16 cellular contexts compared by ENCODE assay signal in genomic region chr4:94430416-94430815, GRCh38. TPM values are rescaled to one million over a fixed set of nuclear protein-coding genes. Genes with fewer than 3 reads are reported as not detected.
DNase-seq lines count a peak whose midpoint lies in the region; ATAC-seq and TF ChIP-seq lines count a peak whose summit lies in the region.
"Had no signal": no experiment of that assay in that cellular context is flagged by ENCODE, and none has a peak within 500 bp of the region (broad histone marks: within the 10 kb centered on the region; RNA-seq: fewer than 3 reads in every experiment).

No MANE protein-coding gene starts in this region.

- peaks cover 3 to 5% of the 10 kb centered on the region in 2 donors for H3K27me3 Mint-ChIP-seq in CD4-positive, alpha-beta memory T cell

- H3K27ac ChIP-seq in HEK293 (ENCODE audit: extremely low read depth, low read depth, low read length) (no peak overlapping the region), VCaP (peak overlapping the region; percentile 93), trophoblast cell (ENCODE audit: low read depth, low read length) (no peak overlapping the region)
- H3K27ac ChIP-seq in CD4-positive, alpha-beta memory T cell (ENCODE audit: low read depth, low read length), result no peak overlapping the region
- H3K27ac ChIP-seq: A549, C4-2B had no signal

- WGBS in trophoblast cell (ENCODE audit: extremely low coverage, insufficient coverage, insufficient read length), result no CpG with 5 or more reads among the region's 6 CpGs

- peaks cover 5 to 23% (median 15%) of the 10 kb centered on the region in 8 donors for H3K9me3 Mint-ChIP-seq in CD4-positive, alpha-beta memory T cell

- intact Hi-C loops in CD4-positive, alpha-beta memory T cell (cut with micrococcal nuclease), result no loop called here

- H2AFZ ChIP-seq in trophoblast cell (ENCODE audit: insufficient read depth, low read length, poor library complexity), result no peak overlapping the region

- no peak overlapping the region for H2AK5ac ChIP-seq in trophoblast cell (ENCODE audit: low read length)

- no peak overlapping the region for H3K27ac Mint-ChIP-seq in CD4-positive, alpha-beta memory T cell
- H3K27ac Mint-ChIP-seq: CD8-positive, alpha-beta T cell had no signal

- DNase-seq in trophoblast cell (peak; percentile 51 to 93), SIG-M5 (lab: John Stamatoyannopoulos, UW) (no peak)
- DNase-seq in CD4-positive, alpha-beta memory T cell, result no peak
- DNase-seq: BE2C; CD8-positive, alpha-beta T cell; COR-L47; DMS153; DMS79 treated with DMSO at 0.1 percent for 48 hours; GF-D8; H7 had no signal

- CTCF ChIA-PET in HEK293 (lab: Yijun Ruan, JAX), result interaction anchor here (0.5 to 1.7 kb wide), 2 partner anchors 23 to 666 kb away, joined by 3 to 5 read pairs; no protein-coding TSS in a partner anchor
- CTCF ChIA-PET in CD4-positive, alpha-beta memory T cell (lab: Charles Lee; ENCODE audit: partially characterized antibody), result interaction anchor here (0.8 to 2.0 kb wide), 2 partner anchors 8 to 23 kb away, joined by 3 to 7 read pairs; no protein-coding TSS in a partner anchor

- no peak overlapping the region for H4K8ac ChIP-seq in trophoblast cell (ENCODE audit: low read depth, low read length)

- peaks cover 0 to 1% of the 10 kb centered on the region in 2 donors for H3K36me3 Mint-ChIP-seq in CD4-positive, alpha-beta memory T cell
- H3K36me3 Mint-ChIP-seq: CD8-positive, alpha-beta T cell had no signal

- POLR2A ChIA-PET in HEK293 (lab: Yijun Ruan, JAX), result no interaction called here
- POLR2A ChIA-PET in CD4-positive, alpha-beta memory T cell (lab: Charles Lee; ENCODE audit: partially characterized antibody), result no interaction called here

- H3K79me1 ChIP-seq in trophoblast cell (ENCODE audit: low read length), result no peaks in the 10 kb centered on the region

- H3K4me3 Mint-ChIP-seq in CD4-positive, alpha-beta memory T cell, result no peak overlapping the region
- H3K4me3 Mint-ChIP-seq: CD8-positive, alpha-beta T cell had no signal

- no peak for ATAC-seq in GM21619 (IDR thresholded peaks at IDR 0.05; ENCODE audit: unreplicated experiment)
- ATAC-seq in GM21423 (IDR thresholded peaks at IDR 0.05; ENCODE audit: unreplicated experiment), result no peak
- ATAC-seq: A549; CD8-positive, alpha-beta T cell had no signal

- H4K12ac ChIP-seq in trophoblast cell (ENCODE audit: low read depth, low read length), result no peak overlapping the region

- H2BK120ac ChIP-seq in trophoblast cell (ENCODE audit: insufficient read depth, low read length, poor library complexity), result no peak overlapping the region

- H3K4me1 ChIP-seq in HEK293 (ENCODE audit: control insufficient read depth, insufficient read depth, low read length), result no peaks in the 10 kb centered on the region
- H3K4me1 ChIP-seq in trophoblast cell (ENCODE audit: control insufficient read depth in 1 of 2, insufficient read depth in 2 of 2, low read length in 2 of 2), result no peaks in the 10 kb centered on the region
- no peaks in the 10 kb centered on the region for H3K4me1 ChIP-seq in CD4-positive, alpha-beta memory T cell (ENCODE audit: insufficient read depth, low read length)
- H3K4me1 ChIP-seq: A549, BE2C had no signal

- no peaks in the 10 kb centered on the region for H3K27me3 ChIP-seq in trophoblast cell (ENCODE audit: insufficient read depth, low read length)
- H3K27me3 ChIP-seq in CD4-positive, alpha-beta memory T cell (ENCODE audit: insufficient read depth, low read length), result no peaks in the 10 kb centered on the region
- H3K27me3 ChIP-seq: BE2C had no signal

- H3K9me3 ChIP-seq in HEK293 (ENCODE audit: control insufficient read depth, insufficient read depth, low read depth, low read length) (no peaks in the 10 kb centered on the region), trophoblast cell (ENCODE audit: insufficient read depth, low read depth, low read length) (peaks cover 3% of the 10 kb centered on the region)
- H3K9me3 ChIP-seq in CD4-positive, alpha-beta memory T cell (ENCODE audit: control insufficient read depth in 1 of 2, low read length in 2 of 2), result no peaks in the 10 kb centered on the region

- no peak overlapping the region for H3K23ac ChIP-seq in trophoblast cell (ENCODE audit: low read length)

- H3K4me1 Mint-ChIP-seq in CD4-positive, alpha-beta memory T cell, result no peaks in the 10 kb centered on the region

- no peak overlapping the region for H3K4me2 ChIP-seq in trophoblast cell (ENCODE audit: low read length)
- H3K4me2 ChIP-seq: A549 had no signal

- H4K91ac ChIP-seq in trophoblast cell (ENCODE audit: low read depth, low read length), result no peak overlapping the region

- H3K4me3 ChIP-seq in HEK293 (ENCODE audit: low read depth, low read length) (no peak overlapping the region), trophoblast cell (ENCODE audit: low read depth, low read length) (no peak overlapping the region)
- no peak overlapping the region for H3K4me3 ChIP-seq in CD4-positive, alpha-beta memory T cell (ENCODE audit: low read length in 2 of 2)
- H3K4me3 ChIP-seq: A549 had no signal

- no peak overlapping the region for H3K18ac ChIP-seq in trophoblast cell (ENCODE audit: low read length)

- no peak overlapping the region for H2BK5ac ChIP-seq in trophoblast cell (ENCODE audit: low read depth, low read length, poor library complexity)

- H3K14ac ChIP-seq in trophoblast cell (ENCODE audit: low read length), result no peak overlapping the region

- H3K36me3 ChIP-seq in HEK293 (ENCODE audit: control insufficient read depth in 2 of 2, insufficient read depth in 1 of 2, low read length in 2 of 2) (no peaks in the 10 kb centered on the region), trophoblast cell (ENCODE audit: control insufficient read depth in 1 of 2, insufficient read depth in 2 of 2, low read length in 2 of 2) (no peaks in the 10 kb centered on the region)
- H3K36me3 ChIP-seq in CD4-positive, alpha-beta memory T cell (ENCODE audit: insufficient read depth, low read length), result no peaks in the 10 kb centered on the region
- H3K36me3 ChIP-seq: BE2C had no signal

- H3K79me2 ChIP-seq in trophoblast cell (ENCODE audit: control insufficient read depth, insufficient read depth, low read length, poor library complexity), result no peaks in the 10 kb centered on the region

- H3K4ac ChIP-seq in trophoblast cell (ENCODE audit: low read depth, low read length), result no peak overlapping the region

- H3K9ac ChIP-seq in trophoblast cell (ENCODE audit: low read length), result no peak overlapping the region

- TF ChIP-seq CTCF in HEK293 (tag by site-specific recombination; IDR thresholded peaks at IDR 0.05), result no peak
- TF ChIP-seq CTCF in VCaP (conservative IDR thresholded peaks at IDR 0.05), result no peak

- H2BK12ac ChIP-seq in trophoblast cell (ENCODE audit: low read length), result no peak overlapping the region

TF ChIP-seq in HEK293, 187 proteins besides CTCF, POLR2A, EP300 and RAD21:
- no peak for TF ChIP-seq EGR2 (tag by site-specific recombination; IDR thresholded peaks at IDR 0.05; ENCODE audit: low read depth)
- peak; percentile 28 for TF ChIP-seq OSR2 (tag by site-specific recombination; IDR thresholded peaks at IDR 0.05)
- TF ChIP-seq ZNF184 (tag by site-specific recombination; IDR thresholded peaks at IDR 0.05), result no peak
- no peak for TF ChIP-seq ZNF223 (tag by site-specific recombination; IDR thresholded peaks at IDR 0.05)

RNA-seq across cellular contexts. Expression of gene PDLIM5, which starts 21.3 kb away (rescaled TPM):
- 59.1 and 59.8 TPM in 2 replicates for polyA plus RNA-seq in trophoblast cell (2013)
- 10 to 100 TPM; 37.4 to 38.9 TPM for total RNA-seq in CD4-positive, alpha-beta memory T cell
- 10 to 100 TPM; 50.3 to 57.5 TPM for polyA plus RNA-seq in CD4-positive, alpha-beta memory T cell

Comparison
In these comparisons a context has a peak if more than half of its experiments do, and no peak if none do; other contexts are left out.
1. DNase-seq: peak in trophoblast cell (2 of 2); none in SIG-M5 (single experiment) and CD4-positive, alpha-beta memory T cell (0 of 5).